In the genomic region with DNA sequence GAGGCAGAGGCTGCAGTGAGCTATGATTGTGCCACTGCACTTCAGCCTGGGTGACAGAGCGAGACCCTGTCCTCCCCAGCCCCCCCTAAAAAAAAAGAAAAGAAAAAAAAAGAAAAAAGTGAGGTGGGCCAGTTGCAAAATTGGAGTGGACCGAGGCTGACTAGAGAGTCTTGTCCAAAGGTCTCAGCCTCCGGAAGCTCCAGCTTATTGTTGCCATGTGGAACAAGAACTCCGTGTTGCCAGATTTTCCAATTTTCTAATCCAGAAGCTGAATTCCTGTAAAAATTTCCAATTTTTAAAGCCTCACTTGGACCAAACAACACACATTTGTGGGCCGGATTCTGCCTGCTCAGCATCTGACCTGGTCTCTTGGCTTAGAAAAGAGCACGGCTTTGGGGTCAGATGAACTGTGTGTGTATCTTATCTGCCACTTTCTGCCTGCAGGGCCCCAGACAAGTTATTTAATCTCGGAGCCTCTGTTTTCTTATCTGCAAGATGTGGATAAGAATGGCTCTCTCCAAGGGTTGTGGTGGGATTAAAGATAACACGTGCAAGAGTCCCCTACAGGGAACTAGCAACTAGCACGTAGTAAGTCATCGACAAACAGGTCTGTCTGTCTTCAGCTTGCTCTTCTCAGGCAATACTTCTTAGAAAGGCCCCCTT, we compare ENCODE assay signal across 1 cellular context.
TF ChIP-seq lines count a peak whose summit lies in the region.

No MANE protein-coding gene starts in this region.

TF ChIP-seq in K562, 482 proteins besides CTCF, POLR2A, EP300 and RAD21 (continued from another document):
- TF ChIP-seq BACH1 (tag; IDR thresholded peaks at IDR 0.05): no peak
- TF ChIP-seq KAT8 (IDR thresholded peaks at IDR 0.05; ENCODE audit: low read depth): no peak
- TF ChIP-seq KDM1A (IDR thresholded peaks at IDR 0.05): peak; percentile 40 to 51; a peak in 2 of 4 replicates
- TF ChIP-seq, protein P1, sequence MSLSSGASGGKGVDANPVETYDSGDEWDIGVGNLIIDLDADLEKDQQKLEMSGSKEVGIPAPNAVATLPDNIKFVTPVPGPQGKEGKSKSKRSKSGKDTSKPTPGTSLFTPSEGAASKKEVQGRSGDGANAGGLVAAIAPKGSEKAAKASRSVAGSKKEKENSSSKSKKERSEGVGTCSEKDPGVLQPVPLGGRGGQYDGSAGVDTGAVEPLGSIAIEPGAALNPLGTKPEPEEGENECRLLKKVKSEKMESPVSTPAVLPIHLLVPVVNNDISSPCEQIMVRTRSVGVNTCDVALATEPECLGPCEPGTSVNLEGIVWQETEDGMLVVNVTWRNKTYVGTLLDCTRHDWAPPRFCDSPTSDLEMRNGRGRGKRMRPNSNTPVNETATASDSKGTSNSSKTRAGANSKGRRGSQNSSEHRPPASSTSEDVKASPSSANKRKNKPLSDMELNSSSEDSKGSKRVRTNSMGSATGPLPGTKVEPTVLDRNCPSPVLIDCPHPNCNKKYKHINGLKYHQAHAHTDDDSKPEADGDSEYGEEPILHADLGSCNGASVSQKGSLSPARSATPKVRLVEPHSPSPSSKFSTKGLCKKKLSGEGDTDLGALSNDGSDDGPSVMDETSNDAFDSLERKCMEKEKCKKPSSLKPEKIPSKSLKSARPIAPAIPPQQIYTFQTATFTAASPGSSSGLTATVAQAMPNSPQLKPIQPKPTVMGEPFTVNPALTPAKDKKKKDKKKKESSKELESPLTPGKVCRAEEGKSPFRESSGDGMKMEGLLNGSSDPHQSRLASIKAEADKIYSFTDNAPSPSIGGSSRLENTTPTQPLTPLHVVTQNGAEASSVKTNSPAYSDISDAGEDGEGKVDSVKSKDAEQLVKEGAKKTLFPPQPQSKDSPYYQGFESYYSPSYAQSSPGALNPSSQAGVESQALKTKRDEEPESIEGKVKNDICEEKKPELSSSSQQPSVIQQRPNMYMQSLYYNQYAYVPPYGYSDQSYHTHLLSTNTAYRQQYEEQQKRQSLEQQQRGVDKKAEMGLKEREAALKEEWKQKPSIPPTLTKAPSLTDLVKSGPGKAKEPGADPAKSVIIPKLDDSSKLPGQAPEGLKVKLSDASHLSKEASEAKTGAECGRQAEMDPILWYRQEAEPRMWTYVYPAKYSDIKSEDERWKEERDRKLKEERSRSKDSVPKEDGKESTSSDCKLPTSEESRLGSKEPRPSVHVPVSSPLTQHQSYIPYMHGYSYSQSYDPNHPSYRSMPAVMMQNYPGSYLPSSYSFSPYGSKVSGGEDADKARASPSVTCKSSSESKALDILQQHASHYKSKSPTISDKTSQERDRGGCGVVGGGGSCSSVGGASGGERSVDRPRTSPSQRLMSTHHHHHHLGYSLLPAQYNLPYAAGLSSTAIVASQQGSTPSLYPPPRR (CRISPR knock-in tag; IDR thresholded peaks at IDR 0.05; ENCODE audit: borderline replicate concordance): no peak
- TF ChIP-seq MAFF (IDR thresholded peaks at IDR 0.05; ENCODE audit: low read length): peak; percentile 10; the same call in 1 of the 2 replicates
- peak; percentile 19; the same call in 1 of the 2 replicates for TF ChIP-seq TCF3 (CRISPR knock-in tag; IDR thresholded peaks at IDR 0.05)
- no peak for TF ChIP-seq COPS2 (conservative IDR thresholded peaks at IDR 0.05)
- peak; percentile 86 for TF ChIP-seq SOX6 (IDR thresholded peaks at IDR 0.05)
- TF ChIP-seq PHB2 (IDR thresholded peaks at IDR 0.05; ENCODE audit: low read depth): no peak
- TF ChIP-seq BMI1 (IDR thresholded peaks at IDR 0.05; ENCODE audit: low read length): no peak
- no peak for TF ChIP-seq ILF3 (IDR thresholded peaks at IDR 0.05; ENCODE audit: borderline replicate concordance)
- TF ChIP-seq TAL1 (IDR thresholded peaks at IDR 0.05): peak; percentile 67
- no peak for TF ChIP-seq ZNF584 (CRISPR knock-in tag; IDR thresholded peaks at IDR 0.05; ENCODE audit: low read depth)
- no peak for TF ChIP-seq SMARCB1 (IDR thresholded peaks at IDR 0.05; ENCODE audit: insufficient read length, low read depth)
- no peak for TF ChIP-seq HMG20B (CRISPR knock-in tag; IDR thresholded peaks at IDR 0.05)
- no peak for TF ChIP-seq TBL1XR1 (IDR thresholded peaks at IDR 0.05; ENCODE audit: low read length in 2 of 2)
- TF ChIP-seq, protein P2, sequence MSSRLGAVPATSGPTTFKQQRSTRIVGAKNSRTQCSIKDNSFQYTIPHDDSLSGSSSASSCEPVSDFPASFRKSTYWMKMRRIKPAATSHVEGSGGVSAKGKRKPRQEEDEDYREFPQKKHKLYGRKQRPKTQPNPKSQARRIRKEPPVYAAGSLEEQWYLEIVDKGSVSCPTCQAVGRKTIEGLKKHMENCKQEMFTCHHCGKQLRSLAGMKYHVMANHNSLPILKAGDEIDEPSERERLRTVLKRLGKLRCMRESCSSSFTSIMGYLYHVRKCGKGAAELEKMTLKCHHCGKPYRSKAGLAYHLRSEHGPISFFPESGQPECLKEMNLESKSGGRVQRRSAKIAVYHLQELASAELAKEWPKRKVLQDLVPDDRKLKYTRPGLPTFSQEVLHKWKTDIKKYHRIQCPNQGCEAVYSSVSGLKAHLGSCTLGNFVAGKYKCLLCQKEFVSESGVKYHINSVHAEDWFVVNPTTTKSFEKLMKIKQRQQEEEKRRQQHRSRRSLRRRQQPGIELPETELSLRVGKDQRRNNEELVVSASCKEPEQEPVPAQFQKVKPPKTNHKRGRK (tag; IDR thresholded peaks at IDR 0.05): no peak
- no peak for TF ChIP-seq NFRKB (IDR thresholded peaks at IDR 0.05; ENCODE audit: low read depth)
- no peak for TF ChIP-seq CBX1 (IDR thresholded peaks at IDR 0.05; ENCODE audit: low read depth)
- TF ChIP-seq NCOR1 (IDR thresholded peaks at IDR 0.05): peak; percentile 63
- TF ChIP-seq MEF2D (tag; conservative IDR thresholded peaks at IDR 0.05; ENCODE audit: low read depth): no peak
- TF ChIP-seq LEF1 (IDR thresholded peaks at IDR 0.05): no peak
- TF ChIP-seq HNRNPL (IDR thresholded peaks at IDR 0.05; ENCODE audit: low read depth, low read length): no peak
- TF ChIP-seq, protein P3, sequence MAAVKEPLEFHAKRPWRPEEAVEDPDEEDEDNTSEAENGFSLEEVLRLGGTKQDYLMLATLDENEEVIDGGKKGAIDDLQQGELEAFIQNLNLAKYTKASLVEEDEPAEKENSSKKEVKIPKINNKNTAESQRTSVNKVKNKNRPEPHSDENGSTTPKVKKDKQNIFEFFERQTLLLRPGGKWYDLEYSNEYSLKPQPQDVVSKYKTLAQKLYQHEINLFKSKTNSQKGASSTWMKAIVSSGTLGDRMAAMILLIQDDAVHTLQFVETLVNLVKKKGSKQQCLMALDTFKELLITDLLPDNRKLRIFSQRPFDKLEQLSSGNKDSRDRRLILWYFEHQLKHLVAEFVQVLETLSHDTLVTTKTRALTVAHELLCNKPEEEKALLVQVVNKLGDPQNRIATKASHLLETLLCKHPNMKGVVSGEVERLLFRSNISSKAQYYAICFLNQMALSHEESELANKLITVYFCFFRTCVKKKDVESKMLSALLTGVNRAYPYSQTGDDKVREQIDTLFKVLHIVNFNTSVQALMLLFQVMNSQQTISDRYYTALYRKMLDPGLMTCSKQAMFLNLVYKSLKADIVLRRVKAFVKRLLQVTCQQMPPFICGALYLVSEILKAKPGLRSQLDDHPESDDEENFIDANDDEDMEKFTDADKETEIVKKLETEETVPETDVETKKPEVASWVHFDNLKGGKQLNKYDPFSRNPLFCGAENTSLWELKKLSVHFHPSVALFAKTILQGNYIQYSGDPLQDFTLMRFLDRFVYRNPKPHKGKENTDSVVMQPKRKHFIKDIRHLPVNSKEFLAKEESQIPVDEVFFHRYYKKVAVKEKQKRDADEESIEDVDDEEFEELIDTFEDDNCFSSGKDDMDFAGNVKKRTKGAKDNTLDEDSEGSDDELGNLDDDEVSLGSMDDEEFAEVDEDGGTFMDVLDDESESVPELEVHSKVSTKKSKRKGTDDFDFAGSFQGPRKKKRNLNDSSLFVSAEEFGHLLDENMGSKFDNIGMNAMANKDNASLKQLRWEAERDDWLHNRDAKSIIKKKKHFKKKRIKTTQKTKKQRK (IDR thresholded peaks at IDR 0.05; ENCODE audit: borderline replicate concordance, low read depth, low read length): no peak
- no peak for TF ChIP-seq ZNF143 (CRISPR knock-in tag; IDR thresholded peaks at IDR 0.05)
- TF ChIP-seq ZBTB7A (IDR thresholded peaks at IDR 0.05; ENCODE audit: borderline replicate concordance, control insufficient read depth, low read depth, low read length): no peak
- peak in 1 of 2 experiments; percentile 57; a peak in 1 of 4 replicates for TF ChIP-seq TEAD1 (CRISPR knock-in tag; IDR thresholded peaks at IDR 0.05)
- no peak for TF ChIP-seq SRSF9 (IDR thresholded peaks at IDR 0.05; ENCODE audit: borderline replicate concordance, low read depth, low read length)
- TF ChIP-seq ZNF717 (CRISPR knock-in tag; IDR thresholded peaks at IDR 0.05): no peak
- TF ChIP-seq ZFP91 (CRISPR knock-in tag; IDR thresholded peaks at IDR 0.05): no peak
- TF ChIP-seq NCOA1 (IDR thresholded peaks at IDR 0.05; ENCODE audit: low read depth): no peak
- TF ChIP-seq ADNP (tag; IDR thresholded peaks at IDR 0.05): no peak
- TF ChIP-seq CEBPG (CRISPR knock-in tag; IDR thresholded peaks at IDR 0.05): no peak
- no peak for TF ChIP-seq CEBPG (tag; conservative IDR thresholded peaks at IDR 0.05 in 1 of 2, IDR thresholded peaks at IDR 0.05 in 1 of 2)
- no peak for TF ChIP-seq RB1 (IDR thresholded peaks at IDR 0.05; ENCODE audit: low read depth)
- TF ChIP-seq CBFA2T2 (conservative IDR thresholded peaks at IDR 0.05): peak; percentile 73
- TF ChIP-seq SREBF2 (CRISPR knock-in tag; IDR thresholded peaks at IDR 0.05): no peak
- TF ChIP-seq ZNF551 (CRISPR knock-in tag; IDR thresholded peaks at IDR 0.05): no peak
- no peak for TF ChIP-seq GABPB2 (CRISPR knock-in tag; conservative IDR thresholded peaks at IDR 0.05)
- no peak for TF ChIP-seq PHB (CRISPR knock-in tag; IDR thresholded peaks at IDR 0.05)
- peak; percentile 78 for TF ChIP-seq KLF16 (IDR thresholded peaks at IDR 0.05)
- TF ChIP-seq BCOR (IDR thresholded peaks at IDR 0.05): no peak
- TF ChIP-seq, protein P4, sequence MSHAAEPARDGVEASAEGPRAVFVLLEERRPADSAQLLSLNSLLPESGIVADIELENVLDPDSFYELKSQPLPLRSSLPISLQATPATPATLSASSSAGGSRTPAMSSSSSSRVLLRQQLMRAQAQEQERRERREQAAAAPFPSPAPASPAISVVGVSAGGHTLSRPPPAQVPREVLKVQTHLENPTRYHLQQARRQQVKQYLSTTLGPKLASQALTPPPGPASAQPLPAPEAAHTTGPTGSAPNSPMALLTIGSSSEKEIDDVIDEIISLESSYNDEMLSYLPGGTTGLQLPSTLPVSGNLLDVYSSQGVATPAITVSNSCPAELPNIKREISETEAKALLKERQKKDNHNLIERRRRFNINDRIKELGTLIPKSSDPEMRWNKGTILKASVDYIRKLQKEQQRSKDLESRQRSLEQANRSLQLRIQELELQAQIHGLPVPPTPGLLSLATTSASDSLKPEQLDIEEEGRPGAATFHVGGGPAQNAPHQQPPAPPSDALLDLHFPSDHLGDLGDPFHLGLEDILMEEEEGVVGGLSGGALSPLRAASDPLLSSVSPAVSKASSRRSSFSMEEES (CRISPR knock-in tag; IDR thresholded peaks at IDR 0.05): no peak
- TF ChIP-seq TCF7 (IDR thresholded peaks at IDR 0.05; ENCODE audit: borderline replicate concordance): no peak
- TF ChIP-seq ZNF134 (CRISPR knock-in tag; conservative IDR thresholded peaks at IDR 0.05): no peak
- TF ChIP-seq RCOR1 (IDR thresholded peaks at IDR 0.05; ENCODE audit: borderline replicate concordance in 1 of 2, low read depth in 2 of 2, low read length in 2 of 2): peak in 1 of 2 experiments; percentile 73; a peak in 2 of 4 replicates
- peak; percentile 59 for TF ChIP-seq ZNF316 (IDR thresholded peaks at IDR 0.05)
